In genomic region chr10:97335188-97335619, GRCh38 we compare ENCODE assay signal across 9 cellular contexts. TPM values are rescaled to one million over a fixed set of nuclear protein-coding genes. Genes with fewer than 3 reads are reported as not detected.
DNase-seq lines count a peak whose midpoint lies in the region; TF ChIP-seq lines count a peak whose summit lies in the region.
"Had no signal": no experiment of that assay in that cellular context is flagged by ENCODE, and none has a peak within 500 bp of the region (broad histone marks: within the 10 kb centered on the region; RNA-seq: fewer than 3 reads in every experiment).

No MANE protein-coding gene starts in this region.

- H2BK120ac ChIP-seq in trophoblast cell (ENCODE audit: insufficient read depth, low read length, poor library complexity): peak overlapping the region; percentile 73

- TF ChIP-seq CTCF in Caco-2 (IDR thresholded peaks at IDR 0.05; ENCODE audit: insufficient read depth in 1 of 2, low read depth in 1 of 2, low read length in 1 of 2, severe bottlenecking in 1 of 2, unreplicated experiment in 1 of 2): no peak
- TF ChIP-seq CTCF in NB4 (IDR thresholded peaks at IDR 0.05; ENCODE audit: low read depth, low read length): no peak
- TF ChIP-seq CTCF in epithelial cell of esophagus (IDR thresholded peaks at IDR 0.05; ENCODE audit: insufficient read depth, low read depth, low read length, missing control alignments): no peak

- peaks cover 21% of the 10 kb centered on the region for H3K4me1 Mint-ChIP-seq in Caco-2 (ENCODE audit: low read depth, unreplicated experiment)

- H2AK5ac ChIP-seq in trophoblast cell (ENCODE audit: low read length): peak overlapping the region; percentile 70

- H3K4me1 ChIP-seq in Caco-2 (peaks cover 21% of the 10 kb centered on the region), trophoblast cell (ENCODE audit: control insufficient read depth in 1 of 2, insufficient read depth in 2 of 2, low read length in 2 of 2) (peaks cover 3 to 16% of the 10 kb centered on the region in 2 experiments)

- H3K23ac ChIP-seq in trophoblast cell (ENCODE audit: low read length): no peak overlapping the region

- intact Hi-C loops in Caco-2 (cut with micrococcal nuclease; ENCODE audit: unreplicated experiment): loop anchor here (2.0 kb wide), 1 partner anchor 16 kb away; the partner anchor contains the start of gene FRAT1

- H3K36me3 ChIP-seq in Caco-2 (ENCODE audit: control insufficient read depth, insufficient read depth, low read length): peaks cover 1% of the 10 kb centered on the region; the same call in 1 of the 2 replicates
- no peaks in the 10 kb centered on the region for H3K36me3 ChIP-seq in trophoblast cell (ENCODE audit: control insufficient read depth in 1 of 2, insufficient read depth in 2 of 2, low read length in 2 of 2)

- H3K79me2 ChIP-seq in trophoblast cell (ENCODE audit: control insufficient read depth, insufficient read depth, low read length, poor library complexity): peaks cover 2% of the 10 kb centered on the region

- H4K91ac ChIP-seq in trophoblast cell (ENCODE audit: low read depth, low read length): peak overlapping the region; percentile 75

- no peaks in the 10 kb centered on the region for H3K9me3 ChIP-seq in Caco-2
- no peaks in the 10 kb centered on the region for H3K9me3 ChIP-seq in trophoblast cell (ENCODE audit: insufficient read depth, low read depth, low read length)

- CTCF ChIA-PET in Caco-2 (lab: Charles Lee): no interaction called here

- H3K4me3 ChIP-seq in Caco-2 (ENCODE audit: low read depth, low read length) (peak overlapping the region; percentile 99), NB4 (ENCODE audit: low read depth, low read length) (peak overlapping the region; percentile 47), epithelial cell of esophagus (ENCODE audit: low read length) (peak overlapping the region; percentile 87), trophoblast cell (ENCODE audit: low read depth, low read length) (peak overlapping the region; percentile 66)

- peak overlapping the region; percentile 25 for H3K4ac ChIP-seq in trophoblast cell (ENCODE audit: low read depth, low read length)

- peaks cover 15% of the 10 kb centered on the region for H3K79me1 ChIP-seq in trophoblast cell (ENCODE audit: low read length)

- no peak overlapping the region for H3K14ac ChIP-seq in trophoblast cell (ENCODE audit: low read length)

- no peak overlapping the region for H3K18ac ChIP-seq in trophoblast cell (ENCODE audit: low read length)

- peak overlapping the region; percentile 78 for H3K4me3 Mint-ChIP-seq in Caco-2 (ENCODE audit: unreplicated experiment)

- WGBS in trophoblast cell (ENCODE audit: extremely low coverage, insufficient coverage, insufficient read length): no CpG with 5 or more reads among the region's 25 CpGs

- BruUV-seq in Caco-2 (replicated peaks; lab: Mats Ljungman, UMichigan): TSS peak; percentile 43

- no peak overlapping the region for H3K9ac ChIP-seq in trophoblast cell (ENCODE audit: low read length)

- POLR2A ChIA-PET in Caco-2 (lab: Charles Lee): no interaction called here

- peak overlapping the region; percentile 78 for H2BK12ac ChIP-seq in trophoblast cell (ENCODE audit: low read length)

- peak overlapping the region; percentile 18 for H2BK5ac ChIP-seq in trophoblast cell (ENCODE audit: low read depth, low read length, poor library complexity)

- H3K27ac ChIP-seq in trophoblast cell (ENCODE audit: low read depth, low read length): no peak overlapping the region

- H3K27ac Mint-ChIP-seq in Caco-2 (ENCODE audit: unreplicated experiment): peak overlapping the region; percentile 79

- DNase-seq in Caco-2: no peak
- no peak for DNase-seq in NB4 (ENCODE audit: low read depth)
- DNase-seq in epithelial cell of esophagus (ENCODE audit: low read depth): no peak
- no peak for DNase-seq in trophoblast cell
- no peak for DNase-seq in NK-92 (lab: John Stamatoyannopoulos, UW; ENCODE audit: unreplicated experiment)
- DNase-seq in DMS 273 treated with DMSO at 0.1 percent for 48 hours (lab: John Stamatoyannopoulos, UW): no peak
- DNase-seq in SIG-M5 treated with dmso at 0.1 percent for 504 hours (lab: John Stamatoyannopoulos, UW; ENCODE audit: unreplicated experiment): no peak
- no peak for DNase-seq in RPMI8226

- no peaks in the 10 kb centered on the region for H3K27me3 Mint-ChIP-seq in Caco-2 (ENCODE audit: insufficient read depth, unreplicated experiment)

- no peaks in the 10 kb centered on the region for H3K27me3 ChIP-seq in Caco-2 (replicated peaks; ENCODE audit: control insufficient read depth, insufficient read depth, low read length)
- no peaks in the 10 kb centered on the region for H3K27me3 ChIP-seq in trophoblast cell (ENCODE audit: insufficient read depth, low read length)

- H3K4me2 ChIP-seq in trophoblast cell (ENCODE audit: low read length): peak overlapping the region; percentile 82

- no peaks in the 10 kb centered on the region for H3K9me3 Mint-ChIP-seq in Caco-2 (ENCODE audit: unreplicated experiment)
- H3K9me3 Mint-ChIP-seq: activated naive CD4-positive, alpha-beta T cell treated with anti-CD3 and anti-CD28 coated beads, Interleukin-2, amount 50 U/mL, for 72 hours had no signal

- H4K8ac ChIP-seq in trophoblast cell (ENCODE audit: low read depth, low read length): peak overlapping the region; percentile 98

- TF ChIP-seq POLR2A in NB4 (IDR thresholded peaks at IDR 0.05; ENCODE audit: extremely low read depth, insufficient read length): no peak

- no peaks in the 10 kb centered on the region for H3K36me3 Mint-ChIP-seq in Caco-2 (ENCODE audit: insufficient read depth, unreplicated experiment)

- H2AFZ ChIP-seq in trophoblast cell (ENCODE audit: insufficient read depth, low read length, poor library complexity): peak overlapping the region; percentile 86

- H4K12ac ChIP-seq in trophoblast cell (ENCODE audit: low read depth, low read length): peak overlapping the region; percentile 77

RNA-seq across cellular contexts. Expression of gene FRAT2, which starts 0.7 kb away (rescaled TPM):
- 16.6 and 18.8 TPM in 2 replicates for total RNA-seq in Caco-2 (2022)
- polyA plus RNA-seq in trophoblast cell (2013): 6.7 and 6.8 TPM in 2 replicates

RNA-seq across cellular contexts. Expression of gene FRAT1, which starts 16.1 kb away (rescaled TPM):
- total RNA-seq in Caco-2 (2022): 2.3 and 2.9 TPM in 2 replicates
- polyA plus RNA-seq in trophoblast cell (2013): 0.60 and 0.77 TPM in 2 replicates

RNA-seq across cellular contexts. Expression of gene ARHGAP19, which starts 42.8 kb away (rescaled TPM):
- 13.9 and 15.9 TPM in 2 replicates for total RNA-seq in Caco-2 (2022)
- 12.1 and 12.8 TPM in 2 replicates for polyA plus RNA-seq in trophoblast cell (2013)

Comparison
In these comparisons a context has a peak if more than half of its experiments do, and no peak if none do; other contexts are left out.
1. H3K4me3 ChIP-seq: peak in every context shown above with its lines; median percentile 99 in Caco-2; 87 in epithelial cell of esophagus; 66 in trophoblast cell; 47 in NB4.